ENCODE assay signal across 1 cellular context in the genomic region with DNA sequence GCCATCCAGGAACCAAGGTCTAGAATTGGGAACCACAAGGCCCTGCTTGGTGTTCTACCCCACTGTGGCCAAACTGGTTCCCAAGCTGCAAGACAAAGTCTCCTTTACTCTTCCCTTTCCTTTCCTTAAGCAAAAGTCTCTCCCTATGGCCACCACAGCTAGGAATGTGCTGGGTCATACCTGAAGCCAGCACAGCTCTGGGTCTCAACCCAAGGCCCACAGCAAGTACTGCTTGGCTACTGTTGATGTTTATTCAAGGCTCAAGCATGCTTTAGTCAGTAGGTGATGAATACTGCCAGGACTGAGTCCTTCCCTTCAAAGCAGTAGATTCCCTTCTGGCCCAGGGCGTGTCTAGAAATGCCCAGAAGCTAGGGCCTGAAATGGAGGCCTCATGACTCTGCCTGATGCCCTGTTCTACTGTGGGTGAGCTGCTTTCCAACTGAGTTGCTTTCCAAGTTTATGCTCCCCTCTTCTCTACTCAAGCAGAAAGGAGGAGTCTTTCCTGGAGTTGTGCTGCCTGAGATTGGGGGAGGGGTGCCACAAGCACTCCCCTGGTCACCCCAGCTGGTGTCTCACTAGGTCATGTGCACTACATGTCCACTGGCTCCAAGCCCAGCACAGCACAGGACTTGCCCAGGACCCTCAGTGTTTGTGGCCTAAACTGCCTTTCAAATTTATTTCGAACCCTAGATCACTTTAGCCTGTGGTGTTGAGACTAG.
TF ChIP-seq lines count a peak whose summit lies in the region.

No MANE protein-coding gene starts in this region.

TF ChIP-seq in GM12891, 5 proteins besides CTCF, POLR2A, EP300 and RAD21:
- TF ChIP-seq TAF1 (IDR thresholded peaks at IDR 0.05; ENCODE audit: low read depth, low read length) (no peak), PAX5 (IDR thresholded peaks at IDR 0.05; ENCODE audit: insufficient read depth, low read length, severe bottlenecking) (no peak), POU2F2 (IDR thresholded peaks at IDR 0.05; ENCODE audit: low read depth, low read length) (no peak), POLR2AphosphoS5 (IDR thresholded peaks at IDR 0.05; ENCODE audit: low read depth, low read length) (no peak), SPI1 (IDR thresholded peaks at IDR 0.05; ENCODE audit: low read depth, low read length) (no peak)
